ENCODE assay signal across 21 cellular contexts in the genomic region with DNA sequence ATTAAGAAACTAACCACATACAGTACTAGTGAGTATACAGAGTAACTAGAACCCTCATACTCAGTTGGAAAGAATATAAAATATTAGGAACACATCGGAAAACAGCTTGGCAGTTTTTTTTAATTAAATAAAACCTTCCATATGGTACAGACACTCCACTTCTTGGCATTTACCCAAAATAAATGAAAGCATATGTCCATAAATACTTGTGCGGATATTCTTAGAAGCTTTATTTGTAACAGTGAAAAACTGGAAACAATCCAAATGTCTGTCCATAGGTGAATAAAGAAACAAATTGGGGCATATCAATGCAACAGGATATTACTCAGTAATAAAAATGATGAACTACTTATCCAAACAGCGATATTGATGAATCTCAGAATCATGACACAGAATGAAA.
DNase-seq lines count a peak whose midpoint lies in the region; ATAC-seq, FAIRE-seq and TF ChIP-seq lines count a peak whose summit lies in the region.
"Had no signal": no experiment of that assay in that cellular context is flagged by ENCODE, and none has a peak within 500 bp of the region (broad histone marks: within the 10 kb centered on the region; RNA-seq: fewer than 3 reads in every experiment).

No MANE protein-coding gene starts in this region.

- no peak for TF ChIP-seq CTCF in bronchial epithelial cell (IDR thresholded peaks at IDR 0.05; ENCODE audit: insufficient read depth, low read length, severe bottlenecking)
- no peak for TF ChIP-seq CTCF in GM10248 (IDR thresholded peaks at IDR 0.05; ENCODE audit: control extremely low read depth, extremely low read depth, low read depth, missing control alignments)
- no peak for TF ChIP-seq CTCF in GM20000 (IDR thresholded peaks at IDR 0.05; ENCODE audit: extremely low read depth, missing control alignments)

- CTCF ChIA-PET in GM10248 (lab: Yijun Ruan, JAX) = no interaction called here

- FAIRE-seq in bronchial epithelial cell (lab: Jason Lieb, UNC) = no peak

- H3K27me3 ChIP-seq in bronchial epithelial cell (ENCODE audit: control insufficient read depth, insufficient read depth, low read length) = no peaks in the 10 kb centered on the region
- H3K27me3 ChIP-seq: colonic mucosa, esophagus muscularis mucosa had no signal

- peak; percentile 0 for DNase-seq in COR-L47 (lab: John Stamatoyannopoulos, UW)
- DNase-seq in HCEC 1CT = peak; percentile 5
- DNase-seq in NCI-H345 (lab: John Stamatoyannopoulos, UW) = peak; percentile 52
- peak; percentile 49 for DNase-seq in bronchial epithelial cell (ENCODE audit: low read depth)
- DNase-seq in GM10248 (ENCODE audit: extremely low spot score) = no peak
- DNase-seq in GM20000 (ENCODE audit: low spot score) = no peak
- DNase-seq: activated CD4-positive, alpha-beta T cell treated with anti-CD3 and anti-CD28 coated beads for 36 hours; activated CD8-positive, alpha-beta memory T cell treated with anti-CD3 and anti-CD28 coated beads for 24 hours; activated T-cell treated with anti-CD3 and anti-CD28 coated beads, Interleukin-2, amount 50 U/mL, for 24 hours; Caco-2; colonic mucosa; effector memory CD8-positive, alpha-beta T cell; hypothalamus; left ventricle myocardium inferior; naive thymus-derived CD8-positive, alpha-beta T cell; NCI-H1417 treated with DMSO at 0.1 percent for 48 hours; T-helper 17 cell had no signal

- POLR2A ChIA-PET in GM10248 (lab: Yijun Ruan, JAX) = no interaction called here

- H3K36me3 ChIP-seq in bronchial epithelial cell (ENCODE audit: control insufficient read depth, insufficient read depth, low read length) = no peaks in the 10 kb centered on the region
- H3K36me3 ChIP-seq: colonic mucosa, esophagus muscularis mucosa, left ventricle myocardium inferior had no signal

- no peak for ATAC-seq in HG02798 (IDR thresholded peaks at IDR 0.05; ENCODE audit: poor library complexity, unreplicated experiment)
- no peak for ATAC-seq in HG03025 (IDR thresholded peaks at IDR 0.05; ENCODE audit: low FRiP score, unreplicated experiment)
- ATAC-seq: activated CD4-positive, alpha-beta T cell treated with anti-CD3 and anti-CD28 coated beads for 36 hours; effector memory CD8-positive, alpha-beta T cell; naive thymus-derived CD8-positive, alpha-beta T cell; T-helper 17 cell had no signal

- no peak overlapping the region for H3K4me3 ChIP-seq in bronchial epithelial cell (ENCODE audit: low read depth, low read length)
- H3K4me3 ChIP-seq: colonic mucosa, esophagus muscularis mucosa, left ventricle myocardium inferior, skin epidermis had no signal

Comparison
In these comparisons a context has a peak if more than half of its experiments do, and no peak if none do; other contexts are left out.
1. DNase-seq: peak in COR-L47 (single experiment), HCEC 1CT (single experiment), NCI-H345 (single experiment) and bronchial epithelial cell (single experiment); none in GM10248 (single experiment) and GM20000 (single experiment).